In the genomic region with DNA sequence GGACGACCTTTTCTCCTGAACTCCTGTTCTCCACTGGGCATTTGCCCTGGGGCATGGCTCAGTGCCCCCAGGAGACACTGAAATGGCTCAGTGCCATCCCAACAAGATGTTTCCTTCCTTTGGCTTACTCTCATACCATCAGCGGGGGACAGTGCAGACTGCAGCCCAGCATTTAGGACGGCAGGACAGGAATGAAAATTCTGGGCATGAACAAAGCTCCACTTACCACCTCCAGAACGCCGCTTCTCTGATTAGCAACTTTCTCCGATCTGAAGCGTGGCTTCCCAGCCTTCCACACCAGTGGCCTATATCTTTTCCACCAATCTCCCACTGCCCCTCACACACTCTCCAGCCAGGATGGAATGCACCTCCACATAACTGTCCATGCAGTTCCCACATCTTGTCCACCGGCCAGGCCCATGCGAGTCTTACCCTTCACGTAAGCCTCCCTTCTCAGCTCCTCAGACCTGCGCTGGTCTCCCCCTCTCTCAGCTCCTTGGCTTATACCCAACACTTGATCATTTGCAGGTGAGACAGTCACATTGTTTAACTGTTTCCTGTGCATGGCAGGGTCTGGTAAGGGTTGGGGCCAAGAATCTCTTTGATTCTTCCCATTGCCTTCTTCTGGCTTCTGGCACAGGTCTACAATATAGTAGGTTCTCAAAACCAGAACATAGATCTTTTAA, we compare ENCODE assay signal across 2 cellular contexts.
TF ChIP-seq lines count a peak whose summit lies in the region.

No MANE protein-coding gene starts in this region.

TF ChIP-seq in liver, 16 proteins besides CTCF, POLR2A, EP300 and RAD21 (continued from another document):
- TF ChIP-seq GABPA (IDR thresholded peaks at IDR 0.05 in 1 of 2, conservative IDR thresholded peaks at IDR 0.05 in 1 of 2), result no peak
- TF ChIP-seq, protein P1, sequence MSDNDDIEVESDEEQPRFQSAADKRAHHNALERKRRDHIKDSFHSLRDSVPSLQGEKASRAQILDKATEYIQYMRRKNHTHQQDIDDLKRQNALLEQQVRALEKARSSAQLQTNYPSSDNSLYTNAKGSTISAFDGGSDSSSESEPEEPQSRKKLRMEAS (IDR thresholded peaks at IDR 0.05), result no peak
- no peak for TF ChIP-seq FOXA1 (IDR thresholded peaks at IDR 0.05)
- no peak for TF ChIP-seq HNF4G (IDR thresholded peaks at IDR 0.05)
- TF ChIP-seq, protein P2, sequence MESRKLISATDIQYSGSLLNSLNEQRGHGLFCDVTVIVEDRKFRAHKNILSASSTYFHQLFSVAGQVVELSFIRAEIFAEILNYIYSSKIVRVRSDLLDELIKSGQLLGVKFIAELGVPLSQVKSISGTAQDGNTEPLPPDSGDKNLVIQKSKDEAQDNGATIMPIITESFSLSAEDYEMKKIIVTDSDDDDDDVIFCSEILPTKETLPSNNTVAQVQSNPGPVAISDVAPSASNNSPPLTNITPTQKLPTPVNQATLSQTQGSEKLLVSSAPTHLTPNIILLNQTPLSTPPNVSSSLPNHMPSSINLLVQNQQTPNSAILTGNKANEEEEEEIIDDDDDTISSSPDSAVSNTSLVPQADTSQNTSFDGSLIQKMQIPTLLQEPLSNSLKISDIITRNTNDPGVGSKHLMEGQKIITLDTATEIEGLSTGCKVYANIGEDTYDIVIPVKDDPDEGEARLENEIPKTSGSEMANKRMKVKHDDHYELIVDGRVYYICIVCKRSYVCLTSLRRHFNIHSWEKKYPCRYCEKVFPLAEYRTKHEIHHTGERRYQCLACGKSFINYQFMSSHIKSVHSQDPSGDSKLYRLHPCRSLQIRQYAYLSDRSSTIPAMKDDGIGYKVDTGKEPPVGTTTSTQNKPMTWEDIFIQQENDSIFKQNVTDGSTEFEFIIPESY (IDR thresholded peaks at IDR 0.05), result no peak
- TF ChIP-seq, protein P3, sequence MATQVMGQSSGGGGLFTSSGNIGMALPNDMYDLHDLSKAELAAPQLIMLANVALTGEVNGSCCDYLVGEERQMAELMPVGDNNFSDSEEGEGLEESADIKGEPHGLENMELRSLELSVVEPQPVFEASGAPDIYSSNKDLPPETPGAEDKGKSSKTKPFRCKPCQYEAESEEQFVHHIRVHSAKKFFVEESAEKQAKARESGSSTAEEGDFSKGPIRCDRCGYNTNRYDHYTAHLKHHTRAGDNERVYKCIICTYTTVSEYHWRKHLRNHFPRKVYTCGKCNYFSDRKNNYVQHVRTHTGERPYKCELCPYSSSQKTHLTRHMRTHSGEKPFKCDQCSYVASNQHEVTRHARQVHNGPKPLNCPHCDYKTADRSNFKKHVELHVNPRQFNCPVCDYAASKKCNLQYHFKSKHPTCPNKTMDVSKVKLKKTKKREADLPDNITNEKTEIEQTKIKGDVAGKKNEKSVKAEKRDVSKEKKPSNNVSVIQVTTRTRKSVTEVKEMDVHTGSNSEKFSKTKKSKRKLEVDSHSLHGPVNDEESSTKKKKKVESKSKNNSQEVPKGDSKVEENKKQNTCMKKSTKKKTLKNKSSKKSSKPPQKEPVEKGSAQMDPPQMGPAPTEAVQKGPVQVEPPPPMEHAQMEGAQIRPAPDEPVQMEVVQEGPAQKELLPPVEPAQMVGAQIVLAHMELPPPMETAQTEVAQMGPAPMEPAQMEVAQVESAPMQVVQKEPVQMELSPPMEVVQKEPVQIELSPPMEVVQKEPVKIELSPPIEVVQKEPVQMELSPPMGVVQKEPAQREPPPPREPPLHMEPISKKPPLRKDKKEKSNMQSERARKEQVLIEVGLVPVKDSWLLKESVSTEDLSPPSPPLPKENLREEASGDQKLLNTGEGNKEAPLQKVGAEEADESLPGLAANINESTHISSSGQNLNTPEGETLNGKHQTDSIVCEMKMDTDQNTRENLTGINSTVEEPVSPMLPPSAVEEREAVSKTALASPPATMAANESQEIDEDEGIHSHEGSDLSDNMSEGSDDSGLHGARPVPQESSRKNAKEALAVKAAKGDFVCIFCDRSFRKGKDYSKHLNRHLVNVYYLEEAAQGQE (IDR thresholded peaks at IDR 0.05), result no peak
- TF ChIP-seq RXRA (IDR thresholded peaks at IDR 0.05), result no peak

TF ChIP-seq in HepG2, 621 proteins besides CTCF, POLR2A, EP300 and RAD21 (continued from another document):
- TF ChIP-seq, protein P4, sequence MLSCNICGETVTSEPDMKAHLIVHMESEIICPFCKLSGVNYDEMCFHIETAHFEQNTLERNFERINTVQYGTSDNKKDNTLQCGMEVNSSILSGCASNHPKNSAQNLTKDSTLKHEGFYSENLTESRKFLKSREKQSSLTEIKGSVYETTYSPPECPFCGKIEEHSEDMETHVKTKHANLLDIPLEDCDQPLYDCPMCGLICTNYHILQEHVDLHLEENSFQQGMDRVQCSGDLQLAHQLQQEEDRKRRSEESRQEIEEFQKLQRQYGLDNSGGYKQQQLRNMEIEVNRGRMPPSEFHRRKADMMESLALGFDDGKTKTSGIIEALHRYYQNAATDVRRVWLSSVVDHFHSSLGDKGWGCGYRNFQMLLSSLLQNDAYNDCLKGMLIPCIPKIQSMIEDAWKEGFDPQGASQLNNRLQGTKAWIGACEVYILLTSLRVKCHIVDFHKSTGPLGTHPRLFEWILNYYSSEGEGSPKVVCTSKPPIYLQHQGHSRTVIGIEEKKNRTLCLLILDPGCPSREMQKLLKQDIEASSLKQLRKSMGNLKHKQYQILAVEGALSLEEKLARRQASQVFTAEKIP (CRISPR knock-in tag; IDR thresholded peaks at IDR 0.05; ENCODE audit: borderline replicate concordance), result no peak
- TF ChIP-seq, protein P5, sequence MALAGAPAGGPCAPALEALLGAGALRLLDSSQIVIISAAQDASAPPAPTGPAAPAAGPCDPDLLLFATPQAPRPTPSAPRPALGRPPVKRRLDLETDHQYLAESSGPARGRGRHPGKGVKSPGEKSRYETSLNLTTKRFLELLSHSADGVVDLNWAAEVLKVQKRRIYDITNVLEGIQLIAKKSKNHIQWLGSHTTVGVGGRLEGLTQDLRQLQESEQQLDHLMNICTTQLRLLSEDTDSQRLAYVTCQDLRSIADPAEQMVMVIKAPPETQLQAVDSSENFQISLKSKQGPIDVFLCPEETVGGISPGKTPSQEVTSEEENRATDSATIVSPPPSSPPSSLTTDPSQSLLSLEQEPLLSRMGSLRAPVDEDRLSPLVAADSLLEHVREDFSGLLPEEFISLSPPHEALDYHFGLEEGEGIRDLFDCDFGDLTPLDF (CRISPR knock-in tag; IDR thresholded peaks at IDR 0.05), result no peak
- TF ChIP-seq ZNF317 (CRISPR knock-in tag; IDR thresholded peaks at IDR 0.05) (no peak), KDM2A (CRISPR knock-in tag; IDR thresholded peaks at IDR 0.05; ENCODE audit: borderline replicate concordance, low read depth) (no peak), ZNF33B (CRISPR knock-in tag; IDR thresholded peaks at IDR 0.05) (no peak)
